In genomic region chrX:74343327-74343969, GRCh38 we compare ENCODE assay signal across 12 cellular contexts. TPM values are rescaled to one million over a fixed set of nuclear protein-coding genes. Genes with fewer than 3 reads are reported as not detected.
DNase-seq lines count a peak whose midpoint lies in the region; ATAC-seq, FAIRE-seq and TF ChIP-seq lines count a peak whose summit lies in the region.
"Had no signal": no experiment of that assay in that cellular context is flagged by ENCODE, and none has a peak within 500 bp of the region (broad histone marks: within the 10 kb centered on the region; RNA-seq: fewer than 3 reads in every experiment).

No MANE protein-coding gene starts in this region.

- TF ChIP-seq CTCF in bronchial epithelial cell (IDR thresholded peaks at IDR 0.05; ENCODE audit: insufficient read depth, low read length, severe bottlenecking) (no peak), upper lobe of right lung (IDR thresholded peaks at IDR 0.05) (no peak), MCF 10A (IDR thresholded peaks at IDR 0.05; ENCODE audit: unreplicated experiment) (no peak)

- peak; percentile 55 for FAIRE-seq in bronchial epithelial cell (lab: Jason Lieb, UNC)

- peaks cover 10% of the 10 kb centered on the region for H3K27me3 Mint-ChIP-seq in MCF 10A (ENCODE audit: insufficient read depth, unreplicated experiment)

- no peaks in the 10 kb centered on the region for H3K36me3 Mint-ChIP-seq in MCF 10A (ENCODE audit: insufficient read depth, unreplicated experiment)

- peak; percentile 31 for ATAC-seq in HG03432 (IDR thresholded peaks at IDR 0.05; ENCODE audit: unreplicated experiment)
- peak; percentile 61 for ATAC-seq in upper lobe of right lung
- no peak for ATAC-seq in GM21825 (IDR thresholded peaks at IDR 0.05; ENCODE audit: unreplicated experiment)

- POLR2A ChIA-PET in MCF 10A (lab: Yijun Ruan, JAX) = interaction anchor here (0.7 to 2.1 kb wide), 4 partner anchors 49 to 706 kb away, joined by 3 to 8 read pairs (median 4); partner anchors contain the start of gene RLIM

- H3K27ac Mint-ChIP-seq in MCF 10A (ENCODE audit: low read depth, unreplicated experiment) = no peak overlapping the region

- H3K4me1 Mint-ChIP-seq in MCF 10A (ENCODE audit: insufficient read depth, unreplicated experiment) = peaks cover 7% of the 10 kb centered on the region

- no peak overlapping the region for H3K27ac ChIP-seq in upper lobe of right lung
- no peak overlapping the region for H3K27ac ChIP-seq in substantia nigra (ENCODE audit: low read depth, low read length, poor library complexity, severe bottlenecking)
- H3K27ac ChIP-seq: cardiac muscle cell, SJCRH30 had no signal

- H3K4me3 ChIP-seq in bronchial epithelial cell (ENCODE audit: low read depth, low read length) (no peak overlapping the region), upper lobe of right lung (no peak overlapping the region)
- H3K4me3 ChIP-seq: cardiac muscle cell, SJCRH30 had no signal

- BruUV-seq in MCF 10A (replicated peaks; lab: Mats Ljungman, UMichigan) = no TSS peak

- DNase-seq in SKM-1 treated with dmso at 0.1 percent for 144 hours (lab: John Stamatoyannopoulos, UW; ENCODE audit: unreplicated experiment) = peak; percentile 31
- no peak for DNase-seq in SKM-1 (lab: John Stamatoyannopoulos, UW; ENCODE audit: unreplicated experiment)
- DNase-seq in bronchial epithelial cell (ENCODE audit: low read depth) = no peak
- DNase-seq in upper lobe of right lung = no peak
- no peak for DNase-seq in MCF 10A (ENCODE audit: unreplicated experiment)
- no peak for DNase-seq in substantia nigra (lab: John Stamatoyannopoulos, UW)

- H3K36me3 ChIP-seq in bronchial epithelial cell (ENCODE audit: control insufficient read depth, insufficient read depth, low read length) (no peaks in the 10 kb centered on the region), upper lobe of right lung (no peaks in the 10 kb centered on the region)
- H3K36me3 ChIP-seq: cardiac muscle cell, SJCRH30 had no signal

- H3K4me1 ChIP-seq in upper lobe of right lung = no peaks in the 10 kb centered on the region

- no peaks in the 10 kb centered on the region for H3K27me3 ChIP-seq in bronchial epithelial cell (ENCODE audit: control insufficient read depth, insufficient read depth, low read length)
- H3K27me3 ChIP-seq in upper lobe of right lung = no peaks in the 10 kb centered on the region
- H3K27me3 ChIP-seq: cardiac muscle cell, SJCRH30 had no signal

- H3K9me3 Mint-ChIP-seq in MCF 10A (ENCODE audit: unreplicated experiment) = no peaks in the 10 kb centered on the region

- CTCF ChIA-PET in MCF 10A (lab: Yijun Ruan, JAX) = interaction anchor here (0.6 to 2.4 kb wide), 13 partner anchors 11 to 325 kb away, joined by 3 to 12 read pairs (median 4); no protein-coding TSS in a partner anchor

- intact Hi-C loops in upper lobe of right lung (cut with DNase I) (no loop called here), MCF 10A (cut with micrococcal nuclease) (loop anchor here (5.0 kb wide), 1 partner anchor 326 kb away; no protein-coding TSS in a partner anchor)

- no peak overlapping the region for H3K4me3 Mint-ChIP-seq in MCF 10A (ENCODE audit: unreplicated experiment)

- H3K9me3 ChIP-seq in upper lobe of right lung = no peaks in the 10 kb centered on the region
- H3K9me3 ChIP-seq: SJCRH30 had no signal

RNA-seq across cellular contexts. Expression of gene ZCCHC13, which starts 39.5 kb away (rescaled TPM):
- not detected in 2 replicates for total RNA-seq in bronchial epithelial cell
- not detected for total RNA-seq in upper lobe of right lung
- total RNA-seq in MCF 10A (2022) = not detected in 2 replicates
- total RNA-seq: cardiac muscle cell, esophagus mucosa, SJCRH30, subcutaneous adipose tissue had no signal
